16 cellular contexts compared by ENCODE assay signal in the genomic region with DNA sequence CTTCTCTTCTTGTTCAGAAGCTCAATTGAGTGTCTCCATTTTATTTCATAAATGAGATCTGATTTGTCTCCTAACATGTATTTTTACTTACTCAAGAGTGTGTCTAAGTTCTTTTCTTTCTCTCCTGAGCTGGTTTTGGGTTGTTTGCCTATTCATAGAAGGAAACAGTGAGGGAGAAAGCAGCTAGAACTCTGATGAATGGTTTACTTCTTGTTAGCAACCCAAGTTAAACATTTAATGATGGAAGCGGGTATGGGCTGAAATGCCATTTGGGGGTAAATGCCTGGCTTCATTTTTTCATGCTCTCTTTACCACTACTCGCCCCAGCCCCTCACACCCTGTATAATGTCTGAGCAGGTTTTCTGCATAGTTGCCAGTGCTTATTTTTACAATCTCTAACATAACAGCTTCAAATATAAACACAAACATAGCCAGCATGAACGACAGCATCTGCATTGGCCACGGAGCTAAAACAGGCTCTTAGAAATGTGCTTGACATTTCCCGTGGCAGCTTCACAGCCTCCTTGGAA.
"Had no signal": no experiment of that assay in that cellular context is flagged by ENCODE, and none has a peak within 500 bp of the region (broad histone marks: within the 10 kb centered on the region; RNA-seq: fewer than 3 reads in every experiment).

No MANE protein-coding gene starts in this region.

- H3K9me3 ChIP-seq: psoas muscle, upper lobe of right lung had no signal

- H3K27me3 ChIP-seq: upper lobe of right lung had no signal

- H3K36me3 ChIP-seq: upper lobe of right lung had no signal

- H3K4me3 ChIP-seq: psoas muscle, upper lobe of right lung had no signal

- DNase-seq: activated CD4-positive, alpha-beta T cell treated with anti-CD3 and anti-CD28 coated beads for 4 hours; activated naive CD4-positive, alpha-beta T cell treated with Interleukin-2 at 50 U/mL for 16 hours; activated naive CD8-positive, alpha-beta T cell treated with anti-CD3 and anti-CD28 coated beads, Interleukin-2, amount 50 U/mL, for 24 hours; central memory CD4-positive, alpha-beta T cell; effector memory CD8-positive, alpha-beta T cell; mammary epithelial cell; natural killer cell; occipital lobe; psoas muscle; stimulated activated CD4-positive, alpha-beta T cell treated with anti-CD3 and anti-CD28 coated beads, Interleukin-12 subunit alpha, Interleukin-12 subunit beta, amount 100 ng/mL, for 4 hours; stimulated activated naive CD4-positive, alpha-beta T cell; substantia nigra; T-cell; T1000; upper lobe of right lung had no signal

- ATAC-seq: activated naive CD8-positive, alpha-beta T cell treated with anti-CD3 and anti-CD28 coated beads, Interleukin-2, amount 50 U/mL, for 24 hours; effector memory CD8-positive, alpha-beta T cell; left lobe of liver; natural killer cell; psoas muscle; T-cell; upper lobe of right lung had no signal

- H3K4me1 ChIP-seq: psoas muscle, upper lobe of right lung had no signal

- H3K27ac ChIP-seq: psoas muscle, upper lobe of right lung had no signal
